ENCODE assay signal across 1 cellular context in the genomic region with DNA sequence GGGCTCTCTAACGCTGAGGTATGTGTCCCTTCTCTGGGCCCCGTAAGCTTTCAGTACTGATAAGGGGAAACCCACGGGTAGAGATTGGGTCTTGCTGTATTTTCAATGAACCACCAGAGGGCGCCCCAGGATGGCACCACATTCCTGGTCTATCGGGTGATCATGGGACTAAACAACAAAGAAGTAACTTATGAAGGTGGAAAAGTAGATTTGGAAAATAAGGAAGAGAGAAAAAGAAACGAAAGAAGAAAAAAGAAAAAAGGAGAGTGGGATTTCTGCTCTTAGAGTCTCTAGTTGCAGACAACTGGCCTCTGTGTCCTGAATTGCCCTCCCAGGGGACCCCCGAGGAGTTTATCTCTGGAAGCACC.
TF ChIP-seq lines count a peak whose summit lies in the region.

No MANE protein-coding gene starts in this region.

TF ChIP-seq in HEK293, 187 proteins besides CTCF, POLR2A, EP300 and RAD21 (continued from another document):
- TF ChIP-seq, protein P1, sequence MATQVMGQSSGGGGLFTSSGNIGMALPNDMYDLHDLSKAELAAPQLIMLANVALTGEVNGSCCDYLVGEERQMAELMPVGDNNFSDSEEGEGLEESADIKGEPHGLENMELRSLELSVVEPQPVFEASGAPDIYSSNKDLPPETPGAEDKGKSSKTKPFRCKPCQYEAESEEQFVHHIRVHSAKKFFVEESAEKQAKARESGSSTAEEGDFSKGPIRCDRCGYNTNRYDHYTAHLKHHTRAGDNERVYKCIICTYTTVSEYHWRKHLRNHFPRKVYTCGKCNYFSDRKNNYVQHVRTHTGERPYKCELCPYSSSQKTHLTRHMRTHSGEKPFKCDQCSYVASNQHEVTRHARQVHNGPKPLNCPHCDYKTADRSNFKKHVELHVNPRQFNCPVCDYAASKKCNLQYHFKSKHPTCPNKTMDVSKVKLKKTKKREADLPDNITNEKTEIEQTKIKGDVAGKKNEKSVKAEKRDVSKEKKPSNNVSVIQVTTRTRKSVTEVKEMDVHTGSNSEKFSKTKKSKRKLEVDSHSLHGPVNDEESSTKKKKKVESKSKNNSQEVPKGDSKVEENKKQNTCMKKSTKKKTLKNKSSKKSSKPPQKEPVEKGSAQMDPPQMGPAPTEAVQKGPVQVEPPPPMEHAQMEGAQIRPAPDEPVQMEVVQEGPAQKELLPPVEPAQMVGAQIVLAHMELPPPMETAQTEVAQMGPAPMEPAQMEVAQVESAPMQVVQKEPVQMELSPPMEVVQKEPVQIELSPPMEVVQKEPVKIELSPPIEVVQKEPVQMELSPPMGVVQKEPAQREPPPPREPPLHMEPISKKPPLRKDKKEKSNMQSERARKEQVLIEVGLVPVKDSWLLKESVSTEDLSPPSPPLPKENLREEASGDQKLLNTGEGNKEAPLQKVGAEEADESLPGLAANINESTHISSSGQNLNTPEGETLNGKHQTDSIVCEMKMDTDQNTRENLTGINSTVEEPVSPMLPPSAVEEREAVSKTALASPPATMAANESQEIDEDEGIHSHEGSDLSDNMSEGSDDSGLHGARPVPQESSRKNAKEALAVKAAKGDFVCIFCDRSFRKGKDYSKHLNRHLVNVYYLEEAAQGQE (tag by site-specific recombination; IDR thresholded peaks at IDR 0.05) = 0 out of 2 replicates have a peak, but pooled peaks have one; percentile 48
- TF ChIP-seq ZFP41 (tag by site-specific recombination; IDR thresholded peaks at IDR 0.05; ENCODE audit: borderline replicate concordance) = no peak
- TF ChIP-seq ZNF10 (tag by site-specific recombination; IDR thresholded peaks at IDR 0.05) = 0 out of 2 replicates have a peak, but pooled peaks have one; percentile 15
- TF ChIP-seq, protein P2, sequence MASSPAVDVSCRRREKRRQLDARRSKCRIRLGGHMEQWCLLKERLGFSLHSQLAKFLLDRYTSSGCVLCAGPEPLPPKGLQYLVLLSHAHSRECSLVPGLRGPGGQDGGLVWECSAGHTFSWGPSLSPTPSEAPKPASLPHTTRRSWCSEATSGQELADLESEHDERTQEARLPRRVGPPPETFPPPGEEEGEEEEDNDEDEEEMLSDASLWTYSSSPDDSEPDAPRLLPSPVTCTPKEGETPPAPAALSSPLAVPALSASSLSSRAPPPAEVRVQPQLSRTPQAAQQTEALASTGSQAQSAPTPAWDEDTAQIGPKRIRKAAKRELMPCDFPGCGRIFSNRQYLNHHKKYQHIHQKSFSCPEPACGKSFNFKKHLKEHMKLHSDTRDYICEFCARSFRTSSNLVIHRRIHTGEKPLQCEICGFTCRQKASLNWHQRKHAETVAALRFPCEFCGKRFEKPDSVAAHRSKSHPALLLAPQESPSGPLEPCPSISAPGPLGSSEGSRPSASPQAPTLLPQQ (tag by site-specific recombination; IDR thresholded peaks at IDR 0.05) = peak; percentile 88
- peak; percentile 96 for TF ChIP-seq ZNF654 (tag by site-specific recombination; IDR thresholded peaks at IDR 0.05; ENCODE audit: low read depth)
- TF ChIP-seq ZNF133 (tag by site-specific recombination; IDR thresholded peaks at IDR 0.05) = no peak
- no peak for TF ChIP-seq ZNF768 (tag by site-specific recombination; IDR thresholded peaks at IDR 0.05)
- TF ChIP-seq, protein P3, sequence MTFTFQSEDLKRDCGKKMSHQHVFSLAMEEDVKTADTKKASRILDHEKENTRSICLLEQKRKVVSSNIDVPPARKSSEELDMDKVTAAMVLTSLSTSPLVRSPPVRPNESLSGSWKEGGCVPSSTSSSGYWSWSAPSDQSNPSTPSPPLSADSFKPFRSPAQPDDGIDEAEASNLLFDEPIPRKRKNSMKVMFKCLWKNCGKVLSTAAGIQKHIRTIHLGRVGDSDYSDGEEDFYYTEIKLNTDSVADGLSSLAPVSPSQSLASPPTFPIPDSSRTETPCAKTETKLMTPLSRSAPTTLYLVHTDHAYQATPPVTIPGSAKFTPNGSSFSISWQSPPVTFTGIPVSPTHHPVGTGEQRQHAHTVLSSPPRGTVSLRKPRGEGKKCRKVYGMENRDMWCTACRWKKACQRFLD (tag by site-specific recombination; IDR thresholded peaks at IDR 0.05) = no peak
- peak; percentile 37; the same call in 1 of the 2 replicates for TF ChIP-seq ZNF394 (tag by site-specific recombination; IDR thresholded peaks at IDR 0.05; ENCODE audit: borderline replicate concordance)
- TF ChIP-seq SCRT2 (tag by site-specific recombination; IDR thresholded peaks at IDR 0.05) = no peak
- peak; percentile 10; the same call in 1 of the 2 replicates for TF ChIP-seq ZSCAN30 (tag by site-specific recombination; IDR thresholded peaks at IDR 0.05)
- TF ChIP-seq, protein P4, sequence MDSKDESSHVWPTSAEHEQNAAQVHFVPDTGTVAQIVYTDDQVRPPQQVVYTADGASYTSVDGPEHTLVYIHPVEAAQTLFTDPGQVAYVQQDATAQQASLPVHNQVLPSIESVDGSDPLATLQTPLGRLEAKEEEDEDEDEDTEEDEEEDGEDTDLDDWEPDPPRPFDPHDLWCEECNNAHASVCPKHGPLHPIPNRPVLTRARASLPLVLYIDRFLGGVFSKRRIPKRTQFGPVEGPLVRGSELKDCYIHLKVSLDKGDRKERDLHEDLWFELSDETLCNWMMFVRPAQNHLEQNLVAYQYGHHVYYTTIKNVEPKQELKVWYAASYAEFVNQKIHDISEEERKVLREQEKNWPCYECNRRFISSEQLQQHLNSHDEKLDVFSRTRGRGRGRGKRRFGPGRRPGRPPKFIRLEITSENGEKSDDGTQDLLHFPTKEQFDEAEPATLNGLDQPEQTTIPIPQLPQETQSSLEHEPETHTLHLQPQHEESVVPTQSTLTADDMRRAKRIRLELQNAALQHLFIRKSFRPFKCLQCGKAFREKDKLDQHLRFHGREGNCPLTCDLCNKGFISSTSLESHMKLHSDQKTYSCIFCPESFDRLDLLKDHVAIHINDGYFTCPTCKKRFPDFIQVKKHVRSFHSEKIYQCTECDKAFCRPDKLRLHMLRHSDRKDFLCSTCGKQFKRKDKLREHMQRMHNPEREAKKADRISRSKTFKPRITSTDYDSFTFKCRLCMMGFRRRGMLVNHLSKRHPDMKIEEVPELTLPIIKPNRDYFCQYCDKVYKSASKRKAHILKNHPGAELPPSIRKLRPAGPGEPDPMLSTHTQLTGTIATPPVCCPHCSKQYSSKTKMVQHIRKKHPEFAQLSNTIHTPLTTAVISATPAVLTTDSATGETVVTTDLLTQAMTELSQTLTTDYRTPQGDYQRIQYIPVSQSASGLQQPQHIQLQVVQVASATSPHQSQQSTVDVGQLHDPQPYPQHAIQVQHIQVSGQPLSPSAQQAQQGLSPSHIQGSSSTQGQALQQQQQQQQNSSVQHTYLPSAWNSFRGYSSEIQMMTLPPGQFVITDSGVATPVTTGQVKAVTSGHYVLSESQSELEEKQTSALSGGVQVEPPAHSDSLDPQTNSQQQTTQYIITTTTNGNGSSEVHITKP (tag by site-specific recombination; IDR thresholded peaks at IDR 0.05) = peak; percentile 58; the same call in 1 of the 2 replicates
- TF ChIP-seq, protein P5, sequence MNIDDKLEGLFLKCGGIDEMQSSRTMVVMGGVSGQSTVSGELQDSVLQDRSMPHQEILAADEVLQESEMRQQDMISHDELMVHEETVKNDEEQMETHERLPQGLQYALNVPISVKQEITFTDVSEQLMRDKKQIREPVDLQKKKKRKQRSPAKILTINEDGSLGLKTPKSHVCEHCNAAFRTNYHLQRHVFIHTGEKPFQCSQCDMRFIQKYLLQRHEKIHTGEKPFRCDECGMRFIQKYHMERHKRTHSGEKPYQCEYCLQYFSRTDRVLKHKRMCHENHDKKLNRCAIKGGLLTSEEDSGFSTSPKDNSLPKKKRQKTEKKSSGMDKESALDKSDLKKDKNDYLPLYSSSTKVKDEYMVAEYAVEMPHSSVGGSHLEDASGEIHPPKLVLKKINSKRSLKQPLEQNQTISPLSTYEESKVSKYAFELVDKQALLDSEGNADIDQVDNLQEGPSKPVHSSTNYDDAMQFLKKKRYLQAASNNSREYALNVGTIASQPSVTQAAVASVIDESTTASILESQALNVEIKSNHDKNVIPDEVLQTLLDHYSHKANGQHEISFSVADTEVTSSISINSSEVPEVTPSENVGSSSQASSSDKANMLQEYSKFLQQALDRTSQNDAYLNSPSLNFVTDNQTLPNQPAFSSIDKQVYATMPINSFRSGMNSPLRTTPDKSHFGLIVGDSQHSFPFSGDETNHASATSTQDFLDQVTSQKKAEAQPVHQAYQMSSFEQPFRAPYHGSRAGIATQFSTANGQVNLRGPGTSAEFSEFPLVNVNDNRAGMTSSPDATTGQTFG (tag by site-specific recombination; IDR thresholded peaks at IDR 0.05; ENCODE audit: borderline replicate concordance) = no peak
- TF ChIP-seq ZXDB (tag by site-specific recombination; IDR thresholded peaks at IDR 0.05) = 0 out of 2 replicates have a peak, but pooled peaks have one; percentile 16
- no peak for TF ChIP-seq ZNF521 (tag by site-specific recombination; IDR thresholded peaks at IDR 0.05)
TF ChIP-seq in HEK293: peak in this region for 17.
